In the genomic region with DNA sequence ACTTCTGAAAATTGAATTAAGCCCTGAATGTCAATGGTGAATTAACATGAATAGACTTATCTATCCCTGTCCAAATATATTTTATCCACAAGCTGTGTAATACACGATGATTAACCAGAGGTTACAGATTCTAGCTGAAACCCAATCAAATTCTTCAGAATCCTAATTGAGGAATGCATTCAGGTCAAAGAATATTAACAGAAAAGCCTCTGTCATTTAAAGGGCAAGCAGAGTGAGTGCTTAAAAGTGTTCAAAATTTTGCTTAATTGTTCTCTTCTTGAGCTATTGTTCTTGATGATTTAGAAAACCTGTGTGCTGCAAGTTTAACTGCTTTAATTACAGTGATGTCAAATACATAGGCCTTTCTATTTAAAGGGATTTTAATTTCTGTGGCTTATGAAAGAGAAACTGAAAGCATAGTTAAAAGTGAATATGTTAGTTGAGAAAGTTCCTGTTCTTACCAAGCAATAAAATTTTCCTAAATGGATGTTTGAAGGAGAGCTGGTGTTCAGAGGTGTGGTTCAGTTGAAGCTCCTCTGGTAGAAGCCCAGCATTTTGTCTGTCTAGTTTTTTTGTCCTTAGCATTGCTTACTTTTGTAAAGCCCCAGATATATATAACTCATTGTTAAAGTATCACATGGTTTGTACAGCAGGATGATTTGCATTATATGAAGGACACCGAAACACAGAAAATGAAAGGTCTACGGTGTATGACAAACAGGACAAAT, we compare ENCODE assay signal across 8 cellular contexts.
DNase-seq lines count a peak whose midpoint lies in the region; ATAC-seq and TF ChIP-seq lines count a peak whose summit lies in the region.

No MANE protein-coding gene starts in this region.

- no peak overlapping the region for H3K23ac ChIP-seq in neuronal stem cell (ENCODE audit: low read depth, low read length, poor library complexity)

- H2BK120ac ChIP-seq in neuronal stem cell (ENCODE audit: low read depth, low read length): no peak overlapping the region

- H2AFZ ChIP-seq in neuronal stem cell (ENCODE audit: low read length): no peak overlapping the region

- TF ChIP-seq CTCF in MCF 10A (IDR thresholded peaks at IDR 0.05; ENCODE audit: unreplicated experiment) (no peak), A673 (conservative IDR thresholded peaks at IDR 0.05; ENCODE audit: low read depth, low read length) (no peak)

- H3K14ac ChIP-seq in neuronal stem cell (ENCODE audit: low read length): no peak overlapping the region

- no peaks in the 10 kb centered on the region for H3K27me3 Mint-ChIP-seq in MCF 10A (ENCODE audit: insufficient read depth, unreplicated experiment)

- H3K27ac ChIP-seq in A673 (ENCODE audit: low read depth, low read length, poor library complexity, severe bottlenecking) (no peak overlapping the region), neuronal stem cell (replicated peaks; ENCODE audit: low read length) (no peak overlapping the region)

- no peaks in the 10 kb centered on the region for H3K27me3 ChIP-seq in A673 (replicated peaks; ENCODE audit: insufficient read depth, low read depth, low read length, poor library complexity)
- no peaks in the 10 kb centered on the region for H3K27me3 ChIP-seq in neuronal stem cell (ENCODE audit: control insufficient read depth in 3 of 3, insufficient read depth in 3 of 3, low read depth in 1 of 3, low read length in 3 of 3)

- no peak overlapping the region for H2AK5ac ChIP-seq in neuronal stem cell (ENCODE audit: low read depth, low read length)

- no CpG with 5 or more reads among the region's 3 CpGs for WGBS in neuronal stem cell (ENCODE audit: extremely low coverage in 2 of 2, insufficient read length in 2 of 2, insufficient replicate concordance in 1 of 2), 2 donors

- no peak overlapping the region for H3K4ac ChIP-seq in neuronal stem cell (ENCODE audit: low read length)

- H3K9me3 ChIP-seq in A673 (ENCODE audit: low read depth, low read length, poor library complexity, severe bottlenecking) (no peaks in the 10 kb centered on the region), neuronal stem cell (replicated peaks in 1 of 2; ENCODE audit: control insufficient read depth in 2 of 2, insufficient read depth in 1 of 2, low read depth in 1 of 2, low read length in 2 of 2) (peaks cover 0 to 3% of the 10 kb centered on the region in 2 donors)

- H3K18ac ChIP-seq in neuronal stem cell (ENCODE audit: low read length): no peak overlapping the region

- ATAC-seq in GM19324 (IDR thresholded peaks at IDR 0.05; ENCODE audit: low FRiP score, unreplicated experiment) (peak; percentile 83), HG03342 (IDR thresholded peaks at IDR 0.05; ENCODE audit: unreplicated experiment) (peak; percentile 79)

- H2BK15ac ChIP-seq in neuronal stem cell (ENCODE audit: low read length): no peak overlapping the region

- H3K79me1 ChIP-seq in neuronal stem cell (ENCODE audit: low read depth, low read length): no peaks in the 10 kb centered on the region

- H4K91ac ChIP-seq in neuronal stem cell (ENCODE audit: low read depth, low read length, poor library complexity): no peak overlapping the region

- no peak overlapping the region for H2BK5ac ChIP-seq in neuronal stem cell (ENCODE audit: low read length)

- no peak overlapping the region for H3K4me2 ChIP-seq in neuronal stem cell (ENCODE audit: insufficient read depth, low read length, poor library complexity, severe bottlenecking)

- no peak overlapping the region for H3K4me3 Mint-ChIP-seq in MCF 10A (ENCODE audit: unreplicated experiment)

- CTCF ChIA-PET in MCF 10A (lab: Yijun Ruan, JAX) (interaction anchor here (1.0 kb wide), 1 partner anchor 119 kb away, joined by 3 read pairs; no protein-coding TSS in a partner anchor), HEK293T (lab: Yijun Ruan, JAX) (no interaction called here), A673 (lab: Charles Lee) (no interaction called here)

- H3K4me1 ChIP-seq in A673 (ENCODE audit: insufficient read depth, low read length, poor library complexity, severe bottlenecking) (no peaks in the 10 kb centered on the region), neuronal stem cell (ENCODE audit: control insufficient read depth in 2 of 2, insufficient read depth in 1 of 2, low read depth in 1 of 2, low read length in 2 of 2) (no peaks in the 10 kb centered on the region)

- no peak overlapping the region for H2BK12ac ChIP-seq in neuronal stem cell (ENCODE audit: low read length)

- peak; percentile 40 for DNase-seq in ACHN
- no peak for DNase-seq in MCF 10A (ENCODE audit: unreplicated experiment)
- DNase-seq in renal cortical epithelial cell (ENCODE audit: low read depth): peak; percentile 75
- no peak for DNase-seq in HEK293T (ENCODE audit: extremely low spot score)
- no peak for DNase-seq in A673 (ENCODE audit: low spot score)
- no peak for DNase-seq in neuronal stem cell (ENCODE audit: low spot score)

- H3K9ac ChIP-seq in neuronal stem cell (ENCODE audit: low read depth, low read length, poor library complexity): no peak overlapping the region

- no peak overlapping the region for H4K8ac ChIP-seq in neuronal stem cell (ENCODE audit: low read depth, low read length)

- BruUV-seq in MCF 10A (replicated peaks; lab: Mats Ljungman, UMichigan) (no TSS peak), A673 (replicated peaks; lab: Mats Ljungman, UMichigan) (no TSS peak)

- no peaks in the 10 kb centered on the region for H3K9me3 Mint-ChIP-seq in MCF 10A (ENCODE audit: unreplicated experiment)

- no peaks in the 10 kb centered on the region for H3K4me1 Mint-ChIP-seq in MCF 10A (ENCODE audit: insufficient read depth, unreplicated experiment)

- in situ Hi-C loops in ACHN (cut with HindIII; ENCODE audit: low pct_ligation_motif_present, low pct_unique_long_range_greater_than_20kb, low sequenced_read_pairs): no loop called here

- POLR2A ChIA-PET in MCF 10A (lab: Yijun Ruan, JAX): interaction anchor here (0.6 to 1.6 kb wide), 2 partner anchors 23 to 953 kb away, joined by 4 to 5 read pairs; no protein-coding TSS in a partner anchor
- POLR2A ChIA-PET in HEK293T (lab: Yijun Ruan, JAX): no interaction called here
- POLR2A ChIA-PET in A673 (lab: Charles Lee; ENCODE audit: low non-redundant PET): no interaction called here

- H3K4me3 ChIP-seq in A673 (ENCODE audit: low read depth, low read length, poor library complexity, severe bottlenecking) (no peak overlapping the region), neuronal stem cell (ENCODE audit: low read length in 2 of 2) (no peak overlapping the region)

- no peaks in the 10 kb centered on the region for H3K36me3 Mint-ChIP-seq in MCF 10A (ENCODE audit: insufficient read depth, unreplicated experiment)

- no peaks in the 10 kb centered on the region for H3K36me3 ChIP-seq in A673 (ENCODE audit: insufficient read depth, low read length, poor library complexity, severe bottlenecking)
- no peaks in the 10 kb centered on the region for H3K36me3 ChIP-seq in neuronal stem cell (replicated peaks in 1 of 2; ENCODE audit: control insufficient read depth in 2 of 2, insufficient read depth in 2 of 2, low read length in 2 of 2)

- intact Hi-C loops in MCF 10A (cut with micrococcal nuclease) (no loop called here), A673 (cut with micrococcal nuclease; ENCODE audit: unreplicated experiment) (no loop called here)

- H3K27ac Mint-ChIP-seq in MCF 10A (ENCODE audit: low read depth, unreplicated experiment): peak overlapping the region; percentile 79

TF ChIP-seq in HEK293T, 16 proteins besides CTCF, POLR2A, EP300 and RAD21:
- TF ChIP-seq SP1 (IDR thresholded peaks at IDR 0.05) (no peak), LEF1 (IDR thresholded peaks at IDR 0.05; ENCODE audit: borderline replicate concordance) (no peak), HDGF (IDR thresholded peaks at IDR 0.05; ENCODE audit: borderline replicate concordance) (no peak), ARNT (IDR thresholded peaks at IDR 0.05) (no peak), SUZ12 (IDR thresholded peaks at IDR 0.05) (no peak), FOXK2 (IDR thresholded peaks at IDR 0.05) (no peak), ELF4 (IDR thresholded peaks at IDR 0.05) (no peak), CTBP1 (IDR thresholded peaks at IDR 0.05; ENCODE audit: borderline replicate concordance) (no peak)
- TF ChIP-seq, protein P1, sequence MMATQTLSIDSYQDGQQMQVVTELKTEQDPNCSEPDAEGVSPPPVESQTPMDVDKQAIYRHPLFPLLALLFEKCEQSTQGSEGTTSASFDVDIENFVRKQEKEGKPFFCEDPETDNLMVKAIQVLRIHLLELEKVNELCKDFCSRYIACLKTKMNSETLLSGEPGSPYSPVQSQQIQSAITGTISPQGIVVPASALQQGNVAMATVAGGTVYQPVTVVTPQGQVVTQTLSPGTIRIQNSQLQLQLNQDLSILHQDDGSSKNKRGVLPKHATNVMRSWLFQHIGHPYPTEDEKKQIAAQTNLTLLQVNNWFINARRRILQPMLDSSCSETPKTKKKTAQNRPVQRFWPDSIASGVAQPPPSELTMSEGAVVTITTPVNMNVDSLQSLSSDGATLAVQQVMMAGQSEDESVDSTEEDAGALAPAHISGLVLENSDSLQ (IDR thresholded peaks at IDR 0.05): no peak

Comparison
In these comparisons a context has a peak if more than half of its experiments do, and no peak if none do; other contexts are left out.
1. DNase-seq: peak in ACHN (single experiment) and renal cortical epithelial cell (single experiment); none in MCF 10A (single experiment), HEK293T (single experiment), A673 (single experiment) and neuronal stem cell (single experiment).